12 cellular contexts compared by ENCODE assay signal in the genomic region with DNA sequence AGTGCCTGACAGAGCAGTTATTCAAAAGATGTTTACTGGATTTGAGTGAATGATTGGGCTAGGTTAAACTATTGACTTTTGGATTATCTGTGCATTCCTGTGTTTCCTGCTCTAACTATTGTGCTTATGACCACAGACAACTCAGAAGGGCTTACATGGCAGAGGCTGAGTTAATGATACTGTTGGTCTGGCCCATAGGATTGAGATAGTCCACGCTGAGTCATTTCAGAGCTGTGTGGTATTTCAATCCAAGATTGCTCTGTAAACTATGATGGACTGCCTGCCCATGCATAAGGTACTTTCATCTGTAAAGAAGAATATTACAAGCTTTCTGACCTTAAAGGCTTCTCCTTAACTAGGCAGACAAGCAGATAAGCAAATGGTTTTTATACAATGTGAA. TPM values are rescaled to one million over a fixed set of nuclear protein-coding genes. Genes with fewer than 3 reads are reported as not detected.
A peak's percentile ranks its signal among the peaks of the same experiment; 100 is the strongest.
DNase-seq lines count a peak whose midpoint lies in the region; ATAC-seq, FAIRE-seq and TF ChIP-seq lines count a peak whose summit lies in the region.
"Had no signal": no experiment of that assay in that cellular context is flagged by ENCODE, and none has a peak within 500 bp of the region (broad histone marks: within the 10 kb centered on the region; RNA-seq: fewer than 3 reads in every experiment).

No MANE protein-coding gene starts in this region.

- peaks cover 43% of the 10 kb centered on the region for H3K4me1 ChIP-seq in ACC112 (ENCODE audit: control insufficient read depth, insufficient read depth, low read length, unreplicated experiment)

- no peaks in the 10 kb centered on the region; the same call in 1 of the 2 replicates for H3K27me3 ChIP-seq in ACC112 (ENCODE audit: insufficient read depth, low read length)

- H3K79me2 ChIP-seq in ACC112 (ENCODE audit: control insufficient read depth, insufficient read depth, low read length, unreplicated experiment): no peaks in the 10 kb centered on the region

- H2AFZ ChIP-seq in ACC112 (ENCODE audit: low read length, unreplicated experiment): no peak overlapping the region

- H3K36me3 ChIP-seq in ACC112 (ENCODE audit: insufficient read depth, low read length): no peaks in the 10 kb centered on the region

- H3K4me1 Mint-ChIP-seq in naive thymus-derived CD8-positive, alpha-beta T cell: no peaks in the 10 kb centered on the region

- ATAC-seq in naive thymus-derived CD8-positive, alpha-beta T cell: no peak
- ATAC-seq in GM21360 (IDR thresholded peaks at IDR 0.05; ENCODE audit: unreplicated experiment): no peak
- ATAC-seq: effector memory CD8-positive, alpha-beta T cell had no signal

- peak; percentile 87 for FAIRE-seq in H54 (lab: Jason Lieb, UNC)

- no peak overlapping the region for H3K27ac Mint-ChIP-seq in naive thymus-derived CD8-positive, alpha-beta T cell
- H3K27ac Mint-ChIP-seq: activated naive CD8-positive, alpha-beta T cell; effector memory CD8-positive, alpha-beta T cell had no signal

- DNase-seq in H54 (ENCODE audit: insufficient read length, low spot score): peak; percentile 38
- peak; percentile 72 for DNase-seq in RWPE1 (ENCODE audit: low spot score)
- DNase-seq in fibroblast of the aortic adventitia (ENCODE audit: low read depth): peak; percentile 90
- no peak for DNase-seq in naive thymus-derived CD8-positive, alpha-beta T cell
- no peak for DNase-seq in KBM-7
- DNase-seq in stimulated activated CD4-positive, alpha-beta T cell treated with anti-CD3 and anti-CD28 coated beads, Interleukin-4, amount 100 ng/mL, for 4 hours: no peak
- DNase-seq: effector memory CD8-positive, alpha-beta T cell; stimulated activated CD4-positive, alpha-beta T cell treated with anti-CD3 and anti-CD28 coated beads, Interleukin-4, amount 100 ng/mL, for 1 hour had no signal

- in situ Hi-C loops in KBM-7 (cut with MboI; ENCODE audit: low pct_unique_long_range_greater_than_20kb, low sequenced_read_pairs): no loop called here

- POLR2A ChIA-PET in RWPE1 (lab: Yijun Ruan, JAX; ENCODE audit: low non-redundant PET): no interaction called here
- POLR2A ChIA-PET in naive thymus-derived CD8-positive, alpha-beta T cell (lab: Charles Lee): no interaction called here

- H3K4me3 ChIP-seq in ACC112 (ENCODE audit: low read depth, low read length) (peak overlapping the region; percentile 25; the same call in 1 of the 2 replicates), fibroblast of the aortic adventitia (ENCODE audit: low read depth, low read length) (no peak overlapping the region)
- H3K4me3 ChIP-seq: SK-N-MC had no signal

- H3K36me3 Mint-ChIP-seq in naive thymus-derived CD8-positive, alpha-beta T cell: no peaks in the 10 kb centered on the region
- H3K36me3 Mint-ChIP-seq: activated naive CD8-positive, alpha-beta T cell had no signal

- H3K4me3 Mint-ChIP-seq in naive thymus-derived CD8-positive, alpha-beta T cell: no peak overlapping the region
- H3K4me3 Mint-ChIP-seq: activated naive CD8-positive, alpha-beta T cell; effector memory CD8-positive, alpha-beta T cell had no signal

- H3K9me3 Mint-ChIP-seq in naive thymus-derived CD8-positive, alpha-beta T cell: peaks cover 0 to 3% (median 0%) of the 10 kb centered on the region in 9 donors

- peaks cover 2 to 25% (median 4%) of the 10 kb centered on the region in 5 donors for H3K27me3 Mint-ChIP-seq in naive thymus-derived CD8-positive, alpha-beta T cell

- H3K27ac ChIP-seq in ACC112 (ENCODE audit: low read depth, low read length) (peak overlapping the region; percentile 82), RWPE1 (peak overlapping the region; percentile 76; the same call in 1 of the 2 replicates)
- H3K27ac ChIP-seq: SK-N-MC had no signal

- TF ChIP-seq POLR2A in H54 (IDR thresholded peaks at IDR 0.05; ENCODE audit: low read depth, low read length): no peak

- TF ChIP-seq CTCF in RWPE1 (conservative IDR thresholded peaks at IDR 0.05; ENCODE audit: low read depth) (no peak), fibroblast of the aortic adventitia (IDR thresholded peaks at IDR 0.05; ENCODE audit: insufficient read depth, low read length) (no peak)

- CTCF ChIA-PET in RWPE1 (lab: Yijun Ruan, JAX): interaction anchor here (0.6 to 1.4 kb wide), 3 partner anchors 47 to 483 kb away, joined by 3 to 4 read pairs (median 3); no protein-coding TSS in a partner anchor

RNA-seq across cellular contexts. Expression of gene SLIT3, which starts 49.1 kb away (rescaled TPM):
- 52.5 and 65.3 TPM in 2 replicates for total RNA-seq in fibroblast of the aortic adventitia (ENCODE audit: low replicate concordance)
- not detected for total RNA-seq in naive thymus-derived CD8-positive, alpha-beta T cell
- polyA plus RNA-seq in naive thymus-derived CD8-positive, alpha-beta T cell: not detected

Comparison
In these comparisons a context has a peak if more than half of its experiments do, and no peak if none do; other contexts are left out.
1. DNase-seq: peak in H54 (single experiment), RWPE1 (single experiment) and fibroblast of the aortic adventitia (single experiment); none in naive thymus-derived CD8-positive, alpha-beta T cell (0 of 10), KBM-7 (single experiment) and stimulated activated CD4-positive, alpha-beta T cell treated with anti-CD3 and anti-CD28 coated beads, Interleukin-4, amount 100 ng/mL, for 4 hours (0 of 2).
2. RNA of gene SLIT3, which starts 49.1 kb away (total RNA-seq): 52.5 to 65.3 TPM in fibroblast of the aortic adventitia; not detected in naive thymus-derived CD8-positive, alpha-beta T cell; every median in the first group is over 10 times any median in the second.